In genomic region chr3:43907508-43907858, GRCh38 we compare ENCODE assay signal across 14 cellular contexts.
DNase-seq lines count a peak whose midpoint lies in the region; ATAC-seq, FAIRE-seq and TF ChIP-seq lines count a peak whose summit lies in the region.
"Had no signal": no experiment of that assay in that cellular context is flagged by ENCODE, and none has a peak within 500 bp of the region (broad histone marks: within the 10 kb centered on the region; RNA-seq: fewer than 3 reads in every experiment).

No MANE protein-coding gene starts in this region.

- BruUV-seq in GM12878 (replicated peaks; lab: Mats Ljungman, UMichigan), result no TSS peak

- peak; percentile 77 for ATAC-seq in GM18867 (IDR thresholded peaks at IDR 0.05; ENCODE audit: unreplicated experiment)
- peak; percentile 91 for ATAC-seq in GM21723 (IDR thresholded peaks at IDR 0.05; ENCODE audit: unreplicated experiment)
- peak; percentile 92 for ATAC-seq in HG03432 (IDR thresholded peaks at IDR 0.05; ENCODE audit: unreplicated experiment)
- ATAC-seq in GM12878, result peak; percentile 99
- ATAC-seq in right cardiac atrium, result no peak

- intact Hi-C loops in GM12878 (cut with micrococcal nuclease; ENCODE audit: unreplicated experiment) (no loop called here), right cardiac atrium (cut with DNase I) (no loop called here)

- in situ Hi-C loops in GM12878 (cut with MboI), result no loop called here

- no peaks in the 10 kb centered on the region; the same call in 1 of the 2 replicates for H4K20me1 ChIP-seq in GM12878 (ENCODE audit: control insufficient read depth, insufficient read depth)

- no peak for TF ChIP-seq RAD21 in GM12878 (IDR thresholded peaks at IDR 0.05; ENCODE audit: insufficient read depth, low read depth, low read length)

- no peaks in the 10 kb centered on the region for H3K79me2 ChIP-seq in GM12878 (ENCODE audit: control insufficient read depth, insufficient read depth, low read length)

- DNase-seq in GM12878 (ENCODE audit: low read depth, low spot score), result peak; percentile 53
- DNase-seq in NCI-H345 (lab: John Stamatoyannopoulos, UW), result no peak
- no peak for DNase-seq in right cardiac atrium
- no peak for DNase-seq in HTR-8/SVneo (ENCODE audit: insufficient read length, low spot score)
- no peak for DNase-seq in tibial nerve (ENCODE audit: low spot score in 2 of 2)
- DNase-seq: activated CD4-positive, alpha-beta T cell treated with anti-CD3 and anti-CD28 coated beads, Interleukin-2, amount 50 U/mL, for 48 hours; adrenal gland; NCI-H1048; stimulated activated CD4-positive, alpha-beta T cell treated with anti-CD3 and anti-CD28 coated beads, Interleukin-2, amount 100 ng/mL, for 24 hours; upper lobe of left lung had no signal

- H3K9me3 ChIP-seq in GM12878 (replicated peaks; ENCODE audit: control insufficient read depth, insufficient read depth, low read length) (no peaks in the 10 kb centered on the region), right cardiac atrium (ENCODE audit: control insufficient read depth, low read length) (no peaks in the 10 kb centered on the region), tibial nerve (no peaks in the 10 kb centered on the region)
- H3K9me3 ChIP-seq: adrenal gland, upper lobe of left lung had no signal

- peak; percentile 59 to 87; a peak in 3 of 4 replicates for TF ChIP-seq EP300 in GM12878 (IDR thresholded peaks at IDR 0.05; ENCODE audit: borderline replicate concordance in 1 of 2, control insufficient read depth in 1 of 2, low read depth in 2 of 2, low read length in 2 of 2)
- no peak for TF ChIP-seq EP300 in tibial nerve (IDR thresholded peaks at IDR 0.05)

- no peaks in the 10 kb centered on the region for H3K36me3 ChIP-seq in GM12878 (ENCODE audit: control insufficient read depth in 2 of 2, insufficient read depth in 2 of 2, low read length in 1 of 2)
- H3K36me3 ChIP-seq in tibial nerve, result no peaks in the 10 kb centered on the region
- H3K36me3 ChIP-seq: adrenal gland, upper lobe of left lung had no signal

- TF ChIP-seq POLR2A in GM12878 (IDR thresholded peaks at IDR 0.05; ENCODE audit: low read depth, low read length), result no peak
- no peak for TF ChIP-seq POLR2A in tibial nerve (IDR thresholded peaks at IDR 0.05)

- WGBS in GM12878 (ENCODE audit: insufficient coverage, insufficient replicate concordance, low lambda C conversion rate, missing lambda C conversion rate), result 0% methylated on average over 1 of the region's 1 CpG
- 20% methylated on average over 1 of the region's 1 CpG for WGBS in right cardiac atrium
- 75 to 77% methylated on average over 1 of the region's 1 CpG for WGBS in tibial nerve, 2 donors

- H3K27ac ChIP-seq in GM12878 (ENCODE audit: control insufficient read depth, insufficient read depth) (no peak overlapping the region), right cardiac atrium (ENCODE audit: low read length) (no peak overlapping the region), tibial nerve (no peak overlapping the region)
- H3K27ac ChIP-seq: adrenal gland, upper lobe of left lung had no signal

- RAD21 ChIA-PET in GM12878 (lab: Charles Lee; ENCODE audit: unreplicated experiment), result interaction anchor here (1.0 to 1.9 kb wide), 4 partner anchors 14 to 51 kb away, joined by 3 to 4 read pairs (median 4); no protein-coding TSS in a partner anchor

- FAIRE-seq in GM12878 (lab: Jason Lieb, UNC) (peak; percentile 71), HTR-8/SVneo (lab: Jason Lieb, UNC) (no peak)
- FAIRE-seq: H1 had no signal

- CTCF ChIA-PET in GM12878 (lab: Yijun Ruan, JAX), result interaction anchor here (0.6 to 1.8 kb wide), 7 partner anchors 14 to 291 kb away, joined by 3 to 6 read pairs (median 4); no protein-coding TSS in a partner anchor

- H3K4me3 ChIP-seq in GM12878 (no peak overlapping the region), right cardiac atrium (ENCODE audit: low read length) (no peak overlapping the region), tibial nerve (no peak overlapping the region)
- H3K4me3 ChIP-seq: adrenal gland, upper lobe of left lung had no signal

- peaks cover 18% of the 10 kb centered on the region for H3K4me1 ChIP-seq in GM12878 (ENCODE audit: control insufficient read depth, insufficient read depth, low read length)
- H3K4me1 ChIP-seq in right cardiac atrium (ENCODE audit: control insufficient read depth, insufficient read depth, low read length), result peaks cover 7% of the 10 kb centered on the region
- H3K4me1 ChIP-seq in tibial nerve, result peaks cover 0 to 17% (median 6%) of the 10 kb centered on the region in 4 donors
- H3K4me1 ChIP-seq: adrenal gland, upper lobe of left lung had no signal

- H3K4me2 ChIP-seq in GM12878 (ENCODE audit: control insufficient read depth, insufficient read depth), result peak overlapping the region; percentile 40; the same call in 1 of the 2 replicates

- H2AFZ ChIP-seq in GM12878 (ENCODE audit: control insufficient read depth, low read depth, low read length), result no peak overlapping the region

- TF ChIP-seq CTCF in GM12878 (IDR thresholded peaks at IDR 0.05 in 2 of 3, conservative IDR thresholded peaks at IDR 0.05 in 1 of 3; ENCODE audit: control insufficient read depth in 2 of 3, extremely low read depth in 1 of 3, insufficient read depth in 1 of 3, low read depth in 3 of 3, low read length in 3 of 3) (no peak), tibial nerve (IDR thresholded peaks at IDR 0.05) (no peak)

- H3K27me3 ChIP-seq in GM12878 (replicated peaks in 1 of 2; ENCODE audit: control insufficient read depth in 2 of 2, insufficient read depth in 2 of 2, low read length in 1 of 2) (no peaks in the 10 kb centered on the region), right cardiac atrium (ENCODE audit: control insufficient read depth, insufficient read depth) (no peaks in the 10 kb centered on the region), tibial nerve (no peaks in the 10 kb centered on the region)
- H3K27me3 ChIP-seq: adrenal gland, upper lobe of left lung had no signal

- SMC1A ChIA-PET in GM12878 (lab: Charles Lee; ENCODE audit: uncharacterized antibody, unreplicated experiment), result interaction anchor here (0.8 to 2.8 kb wide), 10 partner anchors 11 to 291 kb away, joined by 3 to 10 read pairs (median 4); no protein-coding TSS in a partner anchor

- H3K9ac ChIP-seq in GM12878 (ENCODE audit: control insufficient read depth, insufficient read depth, low read length), result no peak overlapping the region

- POLR2A ChIA-PET in GM12878 (lab: Charles Lee), result no interaction called here

TF ChIP-seq in GM12878, 131 proteins besides CTCF, POLR2A, EP300 and RAD21 (continues in another document):
- TF ChIP-seq TBL1XR1 (IDR thresholded peaks at IDR 0.05; ENCODE audit: low read depth, low read length) (no peak), MXI1 (IDR thresholded peaks at IDR 0.05; ENCODE audit: low read depth, low read length) (peak; percentile 49; the same call in 1 of the 2 replicates), NFIC (IDR thresholded peaks at IDR 0.05; ENCODE audit: low read depth, low read length) (no peak; the same call in 1 of the 2 replicates), IKZF1 (conservative IDR thresholded peaks at IDR 0.05) (peak; percentile 87), GATAD2B (conservative IDR thresholded peaks at IDR 0.05; ENCODE audit: low read depth) (0 out of 2 replicates have a peak, but pooled peaks have one; percentile 42), POU2F2 (IDR thresholded peaks at IDR 0.05; ENCODE audit: borderline replicate concordance, low read depth, low read length) (0 out of 3 replicates have a peak, but pooled peaks have one; percentile 23), PBX3 (IDR thresholded peaks at IDR 0.05; ENCODE audit: insufficient replicate concordance, low read depth, low read length) (peak; percentile 87), EED (IDR thresholded peaks at IDR 0.05; ENCODE audit: low read depth) (peak; percentile 86), RCOR1 (conservative IDR thresholded peaks at IDR 0.05; ENCODE audit: low read depth, low read length) (peak; percentile 64; the same call in 1 of the 2 replicates), MEF2A (IDR thresholded peaks at IDR 0.05; ENCODE audit: insufficient read depth, low read depth, low read length) (peak; percentile 91), E2F4 (IDR thresholded peaks at IDR 0.05; ENCODE audit: low read depth, low read length) (no peak), BMI1 (IDR thresholded peaks at IDR 0.05; ENCODE audit: borderline replicate concordance) (peak; percentile 61; the same call in 1 of the 2 replicates), ATF2 (IDR thresholded peaks at IDR 0.05; ENCODE audit: low read length) (0 out of 2 replicates have a peak, but pooled peaks have one; percentile 26)

Comparison
In these comparisons a context has a peak if more than half of its experiments do, and no peak if none do; other contexts are left out.
1. ATAC-seq: peak in GM18867 (single experiment), GM21723 (single experiment), HG03432 (single experiment) and GM12878 (single experiment); none in right cardiac atrium (0 of 2).